8 cellular contexts compared by ENCODE assay signal in the genomic region with DNA sequence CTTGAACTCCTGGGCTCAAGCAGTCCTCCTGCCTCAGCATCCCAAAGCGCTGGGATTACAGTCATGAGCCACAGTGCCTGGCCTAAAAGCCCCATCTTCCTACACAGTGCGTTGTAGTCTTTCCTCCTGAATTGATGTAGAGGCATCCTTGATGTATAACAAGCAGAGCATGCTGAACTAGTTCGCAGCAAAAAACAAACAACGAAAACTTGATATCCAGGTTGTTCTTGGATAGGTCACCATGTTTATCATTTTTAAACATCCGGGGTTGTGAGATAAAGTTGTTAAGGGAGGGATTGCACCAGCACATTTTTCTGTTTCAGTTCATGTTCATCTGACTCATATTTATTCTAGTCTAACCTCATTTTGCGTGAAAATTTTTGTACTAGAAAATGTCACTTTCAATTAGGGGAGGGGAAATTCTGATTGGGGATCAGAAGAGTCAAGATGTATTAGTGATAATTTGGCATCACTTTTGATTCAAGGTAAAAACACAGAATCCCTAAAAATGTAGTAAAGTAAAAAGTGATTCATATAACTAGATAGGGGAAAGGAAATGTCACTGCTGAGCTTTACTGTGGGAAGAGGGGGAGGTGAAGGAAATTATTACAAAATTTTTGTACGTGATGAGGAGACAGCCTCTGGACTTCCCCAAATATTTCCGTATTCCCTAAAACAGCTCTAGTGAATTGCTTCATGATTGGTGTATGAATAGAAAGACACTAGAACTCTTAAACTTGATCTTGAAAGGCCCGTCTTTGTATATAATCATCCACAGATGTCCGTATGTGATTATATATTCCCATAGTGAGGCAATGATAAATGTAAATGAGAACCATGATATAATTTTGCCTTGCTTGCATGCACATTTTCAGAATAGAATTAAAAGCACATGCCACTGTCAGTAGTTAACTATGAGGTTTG. TPM values are rescaled to one million over a fixed set of nuclear protein-coding genes. Genes with fewer than 3 reads are reported as not detected.
DNase-seq lines count a peak whose midpoint lies in the region; ATAC-seq and TF ChIP-seq lines count a peak whose summit lies in the region.

No MANE protein-coding gene starts in this region.

- peaks cover 78% of the 10 kb centered on the region for H3K4me1 ChIP-seq in CD4-positive, alpha-beta memory T cell (ENCODE audit: insufficient read depth, low read length)
- peaks cover 10% of the 10 kb centered on the region for H3K4me1 ChIP-seq in thymus (ENCODE audit: control insufficient read depth, insufficient read depth, low read length)

- no peaks in the 10 kb centered on the region for H3K9me3 Mint-ChIP-seq in CD4-positive, alpha-beta memory T cell
- H3K9me3 Mint-ChIP-seq in T-helper 1 cell treated with Interleukin-12 subunit alpha and Interleukin-12 subunit beta and Interleukin-4 antibody, amounts not matched to agents 30 μg/mL and 1 μg/mL, for 36 hours: no peaks in the 10 kb centered on the region

- peak overlapping the region; percentile 67 to 92 (median 88) for H3K27ac Mint-ChIP-seq in CD4-positive, alpha-beta memory T cell
- peak overlapping the region; percentile 91 for H3K27ac Mint-ChIP-seq in T-helper 1 cell treated with Interleukin-12 subunit alpha and Interleukin-12 subunit beta and Interleukin-4 antibody, amounts not matched to agents 30 μg/mL and 1 μg/mL, for 36 hours

- ATAC-seq in GM21723 (IDR thresholded peaks at IDR 0.05; ENCODE audit: unreplicated experiment): peak; percentile 54
- ATAC-seq in HG03025 (IDR thresholded peaks at IDR 0.05; ENCODE audit: low FRiP score, unreplicated experiment): no peak
- ATAC-seq in GM18873 (IDR thresholded peaks at IDR 0.05; ENCODE audit: low FRiP score, unreplicated experiment): no peak

- H3K36me3 ChIP-seq in CD4-positive, alpha-beta memory T cell (ENCODE audit: insufficient read depth, low read length): no peaks in the 10 kb centered on the region
- no peaks in the 10 kb centered on the region for H3K36me3 ChIP-seq in thymus (ENCODE audit: control insufficient read depth, insufficient read depth)

- H3K4me3 Mint-ChIP-seq in CD4-positive, alpha-beta memory T cell: peak overlapping the region; percentile 29 to 87 (median 72)
- H3K4me3 Mint-ChIP-seq in T-helper 1 cell treated with Interleukin-12 subunit alpha and Interleukin-12 subunit beta and Interleukin-4 antibody, amounts not matched to agents 30 μg/mL and 1 μg/mL, for 36 hours: peak overlapping the region; percentile 65

- POLR2A ChIA-PET in CD4-positive, alpha-beta memory T cell (lab: Charles Lee; ENCODE audit: partially characterized antibody): interaction anchor here (0.8 to 6.5 kb wide), 7 partner anchors 11 to 66 kb away, joined by 3 to 59 read pairs (median 11); no protein-coding TSS in a partner anchor

- H3K36me3 Mint-ChIP-seq in CD4-positive, alpha-beta memory T cell: peaks cover 11 to 21% of the 10 kb centered on the region in 2 donors
- peaks cover 19% of the 10 kb centered on the region for H3K36me3 Mint-ChIP-seq in T-helper 1 cell treated with Interleukin-12 subunit alpha and Interleukin-12 subunit beta and Interleukin-4 antibody, amounts not matched to agents 30 μg/mL and 1 μg/mL, for 36 hours (ENCODE audit: low read depth)

- no peaks in the 10 kb centered on the region for H3K9me3 ChIP-seq in CD4-positive, alpha-beta memory T cell (ENCODE audit: control insufficient read depth in 1 of 2, low read length in 2 of 2)
- no peaks in the 10 kb centered on the region for H3K9me3 ChIP-seq in thymus (ENCODE audit: control insufficient read depth)

- DNase-seq in CD4-positive, alpha-beta memory T cell: peak in 3 of 5 donors; percentile 24 to 38 (median 33)
- peak; percentile 77 to 86 for DNase-seq in foreskin fibroblast
- DNase-seq in SHP77 (lab: John Stamatoyannopoulos, UW): no peak

- peaks cover 59 to 82% (median 69%) of the 10 kb centered on the region in 4 donors for H3K4me1 Mint-ChIP-seq in CD4-positive, alpha-beta memory T cell
- peaks cover 55% of the 10 kb centered on the region for H3K4me1 Mint-ChIP-seq in T-helper 1 cell treated with Interleukin-12 subunit alpha and Interleukin-12 subunit beta and Interleukin-4 antibody, amounts not matched to agents 30 μg/mL and 1 μg/mL, for 36 hours (ENCODE audit: low read depth)

- no peaks in the 10 kb centered on the region for H3K27me3 ChIP-seq in CD4-positive, alpha-beta memory T cell (ENCODE audit: insufficient read depth, low read length)
- H3K27me3 ChIP-seq in thymus (ENCODE audit: control insufficient read depth, insufficient read depth): no peaks in the 10 kb centered on the region

- TF ChIP-seq CTCF in foreskin fibroblast (IDR thresholded peaks at IDR 0.05; ENCODE audit: low read depth, low read length): no peak

- H3K4me3 ChIP-seq in CD4-positive, alpha-beta memory T cell (ENCODE audit: low read length in 2 of 2): no peak overlapping the region
- H3K4me3 ChIP-seq in foreskin fibroblast (ENCODE audit: low read depth in 1 of 2, low read length in 2 of 2): no peak overlapping the region
- no peak overlapping the region for H3K4me3 ChIP-seq in thymus (ENCODE audit: low read length)

- CTCF ChIA-PET in CD4-positive, alpha-beta memory T cell (lab: Charles Lee; ENCODE audit: partially characterized antibody): interaction anchor here (1.4 kb wide), 1 partner anchor 19 kb away, joined by 3 read pairs; no protein-coding TSS in a partner anchor

- 91% methylated on average over 10 of the region's 10 CpGs for WGBS in thymus

- H3K27me3 Mint-ChIP-seq in CD4-positive, alpha-beta memory T cell: no peaks in the 10 kb centered on the region
- no peaks in the 10 kb centered on the region for H3K27me3 Mint-ChIP-seq in T-helper 1 cell treated with Interleukin-12 subunit alpha and Interleukin-12 subunit beta and Interleukin-4 antibody, amounts not matched to agents 30 μg/mL and 1 μg/mL, for 36 hours (ENCODE audit: low read depth)

- peak overlapping the region; percentile 26 for H3K27ac ChIP-seq in CD4-positive, alpha-beta memory T cell (ENCODE audit: low read depth, low read length)
- peak overlapping the region; percentile 25 for H3K27ac ChIP-seq in thymus (ENCODE audit: low read depth)

- intact Hi-C loops in CD4-positive, alpha-beta memory T cell (cut with micrococcal nuclease): loop anchor here (2.0 kb wide), 1 partner anchor 20 kb away; no protein-coding TSS in a partner anchor

RNA-seq across cellular contexts. Expression of gene RAB8B, which starts 22.9 kb away (rescaled TPM):
- 10 to 100 TPM; 86.0 to 86.4 TPM for total RNA-seq in CD4-positive, alpha-beta memory T cell
- polyA plus RNA-seq in CD4-positive, alpha-beta memory T cell: 10 to 100 TPM; 35.1 to 58.3 TPM
- polyA plus RNA-seq in thymus: 28.5 TPM

RNA-seq across cellular contexts. Expression of gene RPS27L, which starts 55.0 kb away (rescaled TPM):
- total RNA-seq in CD4-positive, alpha-beta memory T cell: 100 to 1,000 TPM; 150 to 161 TPM
- 100 to 1,000 TPM; 187 to 211 TPM for polyA plus RNA-seq in CD4-positive, alpha-beta memory T cell
- polyA plus RNA-seq in thymus: 181 TPM

Comparison
In these comparisons a context has a peak if more than half of its experiments do, and no peak if none do; other contexts are left out.
1. DNase-seq: peak in CD4-positive, alpha-beta memory T cell (3 of 5) and foreskin fibroblast (2 of 2); none in SHP77 (0 of 2).